In the genomic region with DNA sequence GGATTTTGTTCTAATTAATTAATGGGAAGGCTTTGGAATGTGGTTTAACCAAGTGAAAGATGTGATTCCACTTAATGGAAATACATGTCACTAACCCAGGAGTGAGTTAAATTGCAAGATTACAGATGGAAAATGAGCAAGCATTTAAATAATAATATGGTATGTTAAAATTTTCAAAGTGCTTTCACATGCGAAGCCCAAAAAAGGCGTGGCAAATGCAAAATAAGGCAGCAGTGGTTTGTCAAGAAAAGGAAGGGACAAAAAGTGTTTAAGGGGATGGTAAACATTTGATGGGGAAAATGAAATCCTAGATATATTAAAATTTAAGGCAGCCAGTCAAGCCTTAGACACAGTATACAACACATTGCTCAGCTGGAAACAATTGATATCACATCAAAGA, we compare ENCODE assay signal across 1 cellular context.
TF ChIP-seq lines count a peak whose summit lies in the region.

No MANE protein-coding gene starts in this region.

TF ChIP-seq in HEK293, 187 proteins besides CTCF, POLR2A, EP300 and RAD21 (continued from another document):
- TF ChIP-seq, protein P1, sequence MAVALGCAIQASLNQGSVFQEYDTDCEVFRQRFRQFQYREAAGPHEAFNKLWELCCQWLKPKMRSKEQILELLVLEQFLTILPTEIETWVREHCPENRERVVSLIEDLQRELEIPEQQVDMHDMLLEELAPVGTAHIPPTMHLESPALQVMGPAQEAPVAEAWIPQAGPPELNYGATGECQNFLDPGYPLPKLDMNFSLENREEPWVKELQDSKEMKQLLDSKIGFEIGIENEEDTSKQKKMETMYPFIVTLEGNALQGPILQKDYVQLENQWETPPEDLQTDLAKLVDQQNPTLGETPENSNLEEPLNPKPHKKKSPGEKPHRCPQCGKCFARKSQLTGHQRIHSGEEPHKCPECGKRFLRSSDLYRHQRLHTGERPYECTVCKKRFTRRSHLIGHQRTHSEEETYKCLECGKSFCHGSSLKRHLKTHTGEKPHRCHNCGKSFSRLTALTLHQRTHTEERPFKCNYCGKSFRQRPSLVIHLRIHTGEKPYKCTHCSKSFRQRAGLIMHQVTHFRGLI (tag by site-specific recombination; IDR thresholded peaks at IDR 0.05): no peak
- TF ChIP-seq ZSCAN23 (tag by site-specific recombination; IDR thresholded peaks at IDR 0.05): no peak
- no peak for TF ChIP-seq ZNF223 (tag by site-specific recombination; IDR thresholded peaks at IDR 0.05)
- TF ChIP-seq ZNF248 (tag by site-specific recombination; IDR thresholded peaks at IDR 0.05): no peak
- no peak for TF ChIP-seq ZNF366 (tag by site-specific recombination; conservative IDR thresholded peaks at IDR 0.05)
- no peak for TF ChIP-seq TRIM28 (IDR thresholded peaks at IDR 0.05; ENCODE audit: borderline replicate concordance, low read length)
- TF ChIP-seq ZNF274 (IDR thresholded peaks at IDR 0.05; ENCODE audit: low read length): no peak
- TF ChIP-seq ZNF274 (tag by site-specific recombination; IDR thresholded peaks at IDR 0.05; ENCODE audit: borderline replicate concordance): no peak
- TF ChIP-seq TCF7L2 (IDR thresholded peaks at IDR 0.05; ENCODE audit: borderline replicate concordance, low read depth, low read length): no peak
- no peak for TF ChIP-seq ZNF791 (tag by site-specific recombination; IDR thresholded peaks at IDR 0.05)
- no peak for TF ChIP-seq ZNF354C (tag by site-specific recombination; IDR thresholded peaks at IDR 0.05; ENCODE audit: borderline replicate concordance, low read depth)
- TF ChIP-seq, protein P2, sequence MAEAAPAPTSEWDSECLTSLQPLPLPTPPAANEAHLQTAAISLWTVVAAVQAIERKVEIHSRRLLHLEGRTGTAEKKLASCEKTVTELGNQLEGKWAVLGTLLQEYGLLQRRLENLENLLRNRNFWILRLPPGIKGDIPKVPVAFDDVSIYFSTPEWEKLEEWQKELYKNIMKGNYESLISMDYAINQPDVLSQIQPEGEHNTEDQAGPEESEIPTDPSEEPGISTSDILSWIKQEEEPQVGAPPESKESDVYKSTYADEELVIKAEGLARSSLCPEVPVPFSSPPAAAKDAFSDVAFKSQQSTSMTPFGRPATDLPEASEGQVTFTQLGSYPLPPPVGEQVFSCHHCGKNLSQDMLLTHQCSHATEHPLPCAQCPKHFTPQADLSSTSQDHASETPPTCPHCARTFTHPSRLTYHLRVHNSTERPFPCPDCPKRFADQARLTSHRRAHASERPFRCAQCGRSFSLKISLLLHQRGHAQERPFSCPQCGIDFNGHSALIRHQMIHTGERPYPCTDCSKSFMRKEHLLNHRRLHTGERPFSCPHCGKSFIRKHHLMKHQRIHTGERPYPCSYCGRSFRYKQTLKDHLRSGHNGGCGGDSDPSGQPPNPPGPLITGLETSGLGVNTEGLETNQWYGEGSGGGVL (tag by site-specific recombination; IDR thresholded peaks at IDR 0.05): no peak
- TF ChIP-seq ZNF747 (tag by site-specific recombination; IDR thresholded peaks at IDR 0.05): no peak
